Comparison of ENCODE assay signal across 8 cellular contexts in the genomic region with DNA sequence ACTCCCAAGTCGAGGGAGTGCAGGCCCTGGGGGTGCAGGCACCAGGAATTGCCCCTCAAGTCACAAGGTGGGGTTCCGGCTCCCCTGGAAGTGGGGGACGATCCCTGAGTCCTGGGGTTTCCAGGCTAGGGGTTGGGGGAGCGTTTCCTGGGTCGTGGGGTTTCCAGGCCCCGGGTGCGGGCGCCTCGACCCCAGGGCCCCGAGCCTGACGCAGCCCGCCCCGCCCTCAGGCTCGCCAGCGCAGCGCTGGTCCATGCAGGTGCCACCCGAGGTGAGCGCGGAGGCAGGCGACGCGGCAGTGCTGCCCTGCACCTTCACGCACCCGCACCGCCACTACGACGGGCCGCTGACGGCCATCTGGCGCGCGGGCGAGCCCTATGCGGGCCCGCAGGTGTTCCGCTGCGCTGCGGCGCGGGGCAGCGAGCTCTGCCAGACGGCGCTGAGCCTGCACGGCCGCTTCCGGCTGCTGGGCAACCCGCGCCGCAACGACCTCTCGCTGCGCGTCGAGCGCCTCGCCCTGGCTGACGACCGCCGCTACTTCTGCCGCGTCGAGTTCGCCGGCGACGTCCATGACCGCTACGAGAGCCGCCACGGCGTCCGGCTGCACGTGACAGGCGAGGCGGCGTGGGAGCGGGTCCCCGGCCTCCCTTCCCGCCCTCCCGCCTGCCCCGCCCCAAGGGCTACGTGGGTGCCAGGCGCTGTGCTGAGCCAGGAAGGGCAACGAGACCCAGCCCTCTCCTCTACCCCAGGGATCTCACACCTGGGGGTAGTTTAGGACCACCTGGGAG.
A peak's percentile ranks its signal among the peaks of the same experiment; 100 is the strongest.
DNase-seq lines count a peak whose midpoint lies in the region; TF ChIP-seq lines count a peak whose summit lies in the region.

No MANE protein-coding gene starts in this region.

- H3K9ac ChIP-seq in iPS-20b (ENCODE audit: low read depth, low read length): no peak overlapping the region

- no peaks in the 10 kb centered on the region for H3K36me3 ChIP-seq in iPS-20b (ENCODE audit: insufficient read depth, low read depth, low read length)

- in situ Hi-C loops in GM13976 (cut with MboI; ENCODE audit: low sequenced_read_pairs, unreplicated experiment): no loop called here

- peaks cover 6% of the 10 kb centered on the region; the same call in 1 of the 2 replicates for H3K4me1 ChIP-seq in iPS-20b (ENCODE audit: insufficient read depth, low read length)

- peaks cover 57% of the 10 kb centered on the region for H3K27me3 ChIP-seq in iPS-20b (ENCODE audit: insufficient read depth, low read length)

- H3K9me3 ChIP-seq in iPS-20b (ENCODE audit: insufficient read depth, low read depth, low read length): no peaks in the 10 kb centered on the region

- peak; percentile 30 for TF ChIP-seq CTCF in GM13976 (IDR thresholded peaks at IDR 0.05; ENCODE audit: borderline replicate concordance, control extremely low read depth, extremely low read depth, insufficient read depth, missing control alignments)

- peak overlapping the region; percentile 39; the same call in 1 of the 2 replicates for H3K4me3 ChIP-seq in iPS-20b (ENCODE audit: low read length)

- no peak overlapping the region for H3K27ac ChIP-seq in iPS-20b (ENCODE audit: low read length)

- peak; percentile 65 for DNase-seq in GM13976 (ENCODE audit: low spot score)
- peak; percentile 68 for DNase-seq in NCI-H2227 (lab: John Stamatoyannopoulos, UW; ENCODE audit: unreplicated experiment)
- DNase-seq in amniotic epithelial cell (ENCODE audit: low read depth): peak; percentile 40
- peak; percentile 46 for DNase-seq in stimulated activated CD4-positive, alpha-beta T cell treated with anti-CD3 and anti-CD28 coated beads, Interleukin-4, amount 100 ng/mL, for 1 hour
- DNase-seq in NCI-H345 treated with DMSO at 0.1 percent for 48 hours (lab: John Stamatoyannopoulos, UW; ENCODE audit: unreplicated experiment): no peak
- DNase-seq in SW 1271 (lab: John Stamatoyannopoulos, UW): no peak
- DNase-seq in SKM-1 treated with dmso at 0.1 percent for 144 hours (lab: John Stamatoyannopoulos, UW; ENCODE audit: unreplicated experiment): no peak

Comparison
In these comparisons a context has a peak if more than half of its experiments do, and no peak if none do; other contexts are left out.
1. DNase-seq: peak in GM13976 (single experiment), NCI-H2227 (single experiment), amniotic epithelial cell (single experiment) and stimulated activated CD4-positive, alpha-beta T cell treated with anti-CD3 and anti-CD28 coated beads, Interleukin-4, amount 100 ng/mL, for 1 hour (single experiment); none in NCI-H345 treated with DMSO at 0.1 percent for 48 hours (single experiment), SW 1271 (0 of 2) and SKM-1 treated with dmso at 0.1 percent for 144 hours (single experiment).